22 cellular contexts compared by ENCODE assay signal in genomic region chr13:58884353-58884752, GRCh38.
"Had no signal": no experiment of that assay in that cellular context is flagged by ENCODE, and none has a peak within 500 bp of the region (broad histone marks: within the 10 kb centered on the region; RNA-seq: fewer than 3 reads in every experiment).

No MANE protein-coding gene starts in this region.

- H3K9me3 Mint-ChIP-seq: neural crest cell had no signal

- H3K27ac ChIP-seq: colonic mucosa, heart left ventricle, left lung, ovary, stomach, thoracic aorta had no signal

- H3K4me1 ChIP-seq: colonic mucosa, heart left ventricle, left lung, stomach had no signal

- H3K4me1 Mint-ChIP-seq: naive thymus-derived CD8-positive, alpha-beta T cell; neural crest cell had no signal

- H3K4me3 Mint-ChIP-seq: naive thymus-derived CD8-positive, alpha-beta T cell; neural crest cell had no signal

- FAIRE-seq: endothelial cell of umbilical vein, small intestine, urothelium cell line had no signal

- H3K27me3 ChIP-seq: colonic mucosa, heart left ventricle, left lung, ovary, stomach had no signal

- H3K36me3 Mint-ChIP-seq: naive thymus-derived CD8-positive, alpha-beta T cell had no signal

- DNase-seq: colonic mucosa; dermis blood vessel endothelial cell; foreskin melanocyte; heart left ventricle; hippocampal formation; left lung; mucosa of descending colon; naive thymus-derived CD8-positive, alpha-beta T cell; nucleus accumbens; ovary; right cardiac atrium; small intestine; stimulated activated CD4-positive, alpha-beta T cell treated with anti-CD3 and anti-CD28 coated beads, Interleukin-12 subunit alpha, Interleukin-12 subunit beta, amount 100 ng/mL, for 4 hours; stimulated activated naive CD4-positive, alpha-beta T cell; stomach; substantia nigra; trophoblast cell had no signal

- H3K4me3 ChIP-seq: colonic mucosa, heart left ventricle, left lung, lung, mucosa of descending colon, ovary, stomach, thoracic aorta had no signal

- H3K36me3 ChIP-seq: colonic mucosa, heart left ventricle, left lung, ovary, stomach, thoracic aorta had no signal

- ATAC-seq: heart left ventricle; left lung; mucosa of descending colon; naive thymus-derived CD8-positive, alpha-beta T cell; right cardiac atrium had no signal

- H3K9me3 ChIP-seq: colonic mucosa, heart left ventricle, left lung, ovary, stomach, thoracic aorta had no signal

- H3K27ac Mint-ChIP-seq: naive thymus-derived CD8-positive, alpha-beta T cell had no signal
